ENCODE assay signal across 8 cellular contexts in genomic region chr17:1714488-1714979, GRCh38. TPM values are rescaled to one million over a fixed set of nuclear protein-coding genes. Genes with fewer than 3 reads are reported as not detected.
A peak's percentile ranks its signal among the peaks of the same experiment; 100 is the strongest.
DNase-seq lines count a peak whose midpoint lies in the region; ATAC-seq, FAIRE-seq and TF ChIP-seq lines count a peak whose summit lies in the region.

No MANE protein-coding gene starts in this region.

- in situ Hi-C loops in GM12878 (cut with MboI), result no loop called here

- TF ChIP-seq POLR2A in GM12878 (IDR thresholded peaks at IDR 0.05; ENCODE audit: low read depth, low read length), result no peak

- POLR2A ChIA-PET in GM12878 (lab: Charles Lee), result no interaction called here

- H3K36me3 ChIP-seq in GM12878 (ENCODE audit: control insufficient read depth in 2 of 2, insufficient read depth in 2 of 2, low read length in 1 of 2) (peaks cover 0 to 7% of the 10 kb centered on the region in 2 experiments; a peak in 2 of 4 replicates), hepatocyte (replicated peaks; ENCODE audit: insufficient read depth, low read depth) (no peaks in the 10 kb centered on the region)

- WGBS in GM12878 (ENCODE audit: insufficient coverage, insufficient replicate concordance, low lambda C conversion rate, missing lambda C conversion rate), result 35% methylated on average over 13 of the region's 19 CpGs
- WGBS in hepatocyte (ENCODE audit: low lambda C conversion rate, missing lambda C conversion rate), result under 1% methylated on average over 15 of the region's 19 CpGs

- intact Hi-C loops in GM12878 (cut with micrococcal nuclease; ENCODE audit: unreplicated experiment) (no loop called here), posterior cingulate gyrus (cut with DNase I) (loop anchor here (10.0 kb wide), 2 partner anchors 140 to 320 kb away; partner anchors contain the start of gene DPH1)

- H4K20me1 ChIP-seq in GM12878 (ENCODE audit: control insufficient read depth, insufficient read depth) (no peaks in the 10 kb centered on the region), hepatocyte (ENCODE audit: insufficient read depth, poor library complexity, severe bottlenecking) (peaks cover 38% of the 10 kb centered on the region)

- DNase-seq in T-helper 2 cell treated with Interferon-gamma antibody and Interleukin-4, amounts not matched to agents 5 μg/mL and 100 μg/mL, for 36 hours (ENCODE audit: low spot score), result no peak
- no peak for DNase-seq in T-helper 2 cell
- peak; percentile 81 for DNase-seq in NCI-H69 (lab: John Stamatoyannopoulos, UW)
- DNase-seq in GM12878 (ENCODE audit: low read depth, low spot score), result no peak
- peak; percentile 99 for DNase-seq in hepatocyte (ENCODE audit: low spot score)
- peak in 9 of 10 donors; percentile 65 to 95 (median 70) for DNase-seq in posterior cingulate gyrus
- no peak for DNase-seq in NCI-H2029 (lab: John Stamatoyannopoulos, UW)

- H3K36me3 Mint-ChIP-seq in T-helper 2 cell treated with Interferon-gamma antibody and Interleukin-4, amounts not matched to agents 5 μg/mL and 100 μg/mL, for 36 hours (ENCODE audit: low read depth), result peaks cover 13% of the 10 kb centered on the region

- no peak for ATAC-seq in GM12878
- no peak for ATAC-seq in HG03139 (IDR thresholded peaks at IDR 0.05; ENCODE audit: unreplicated experiment)

- H3K4me3 ChIP-seq in GM12878, result peak overlapping the region; percentile 98; the same call in 1 of the 2 replicates
- H3K4me3 ChIP-seq in hepatocyte, result peak overlapping the region; percentile 41

- RAD21 ChIA-PET in GM12878 (lab: Charles Lee; ENCODE audit: unreplicated experiment), result interaction anchor here (1.4 to 1.9 kb wide), 3 partner anchors 31 to 140 kb away, joined by 3 to 8 read pairs (median 5); no protein-coding TSS in a partner anchor

- no peak overlapping the region for H3K27ac ChIP-seq in GM12878 (ENCODE audit: control insufficient read depth, insufficient read depth)
- H3K27ac ChIP-seq in hepatocyte, result peak overlapping the region; percentile 97

- H3K79me2 ChIP-seq in GM12878 (ENCODE audit: control insufficient read depth, insufficient read depth, low read length), result peaks cover 7% of the 10 kb centered on the region
- peaks cover 27% of the 10 kb centered on the region for H3K79me2 ChIP-seq in hepatocyte

- H3K9me3 ChIP-seq in GM12878 (replicated peaks; ENCODE audit: control insufficient read depth, insufficient read depth, low read length), result no peaks in the 10 kb centered on the region
- H3K9me3 ChIP-seq in hepatocyte (ENCODE audit: low read depth), result no peaks in the 10 kb centered on the region

- H3K27ac Mint-ChIP-seq in T-helper 2 cell treated with Interferon-gamma antibody and Interleukin-4, amounts not matched to agents 5 μg/mL and 100 μg/mL, for 36 hours, result peak overlapping the region; percentile 26

- no peak for TF ChIP-seq EP300 in GM12878 (IDR thresholded peaks at IDR 0.05; ENCODE audit: borderline replicate concordance in 1 of 2, control insufficient read depth in 1 of 2, low read depth in 2 of 2, low read length in 2 of 2)

- H3K9ac ChIP-seq in GM12878 (ENCODE audit: control insufficient read depth, insufficient read depth, low read length), result no peak overlapping the region; the same call in 1 of the 2 replicates

- no TSS peak for BruUV-seq in GM12878 (replicated peaks; lab: Mats Ljungman, UMichigan)

- SMC1A ChIA-PET in GM12878 (lab: Charles Lee; ENCODE audit: uncharacterized antibody, unreplicated experiment), result no interaction called here

- no peak for TF ChIP-seq RAD21 in GM12878 (IDR thresholded peaks at IDR 0.05; ENCODE audit: insufficient read depth, low read depth, low read length)

- no peaks in the 10 kb centered on the region for H3K9me3 Mint-ChIP-seq in T-helper 2 cell treated with Interferon-gamma antibody and Interleukin-4, amounts not matched to agents 5 μg/mL and 100 μg/mL, for 36 hours

- H3K27me3 ChIP-seq in GM12878 (replicated peaks in 1 of 2; ENCODE audit: control insufficient read depth in 2 of 2, insufficient read depth in 2 of 2, low read length in 1 of 2) (peaks cover 0 to 3% of the 10 kb centered on the region in 2 experiments; a peak in 1 of 4 replicates), hepatocyte (no peaks in the 10 kb centered on the region)

- FAIRE-seq in GM12878 (lab: Jason Lieb, UNC), result no peak

- H3K4me1 ChIP-seq in GM12878 (ENCODE audit: control insufficient read depth, insufficient read depth, low read length), result peaks cover 4% of the 10 kb centered on the region
- H3K4me1 ChIP-seq in hepatocyte (ENCODE audit: insufficient read depth), result peaks cover 35% of the 10 kb centered on the region

- CTCF ChIA-PET in GM12878 (lab: Yijun Ruan, JAX), result interaction anchor here (1.0 to 11.0 kb wide), 5 partner anchors 31 to 340 kb away, joined by 3 to 232 read pairs (median 5); partner anchors contain the start of genes HIC1 and RILP

- peak overlapping the region; percentile 75 for H3K4me3 Mint-ChIP-seq in T-helper 2 cell treated with Interferon-gamma antibody and Interleukin-4, amounts not matched to agents 5 μg/mL and 100 μg/mL, for 36 hours

- H3K4me2 ChIP-seq in GM12878 (ENCODE audit: control insufficient read depth, insufficient read depth), result peak overlapping the region; percentile 90
- peak overlapping the region; percentile 90 for H3K4me2 ChIP-seq in hepatocyte

- no peaks in the 10 kb centered on the region for H3K9me2 ChIP-seq in hepatocyte (replicated peaks; ENCODE audit: insufficient read depth)

- TF ChIP-seq CTCF in GM12878 (IDR thresholded peaks at IDR 0.05 in 2 of 3, conservative IDR thresholded peaks at IDR 0.05 in 1 of 3; ENCODE audit: control insufficient read depth in 2 of 3, extremely low read depth in 1 of 3, insufficient read depth in 1 of 3, low read depth in 3 of 3, low read length in 3 of 3), result no peak
- no peak for TF ChIP-seq CTCF in hepatocyte (IDR thresholded peaks at IDR 0.05; ENCODE audit: poor library complexity)

- peaks cover 28% of the 10 kb centered on the region for H3K27me3 Mint-ChIP-seq in T-helper 2 cell treated with Interferon-gamma antibody and Interleukin-4, amounts not matched to agents 5 μg/mL and 100 μg/mL, for 36 hours (ENCODE audit: low read depth)

- H2AFZ ChIP-seq in GM12878 (ENCODE audit: control insufficient read depth, low read depth, low read length) (no peak overlapping the region), hepatocyte (no peak overlapping the region)

- peaks cover 16% of the 10 kb centered on the region for H3K4me1 Mint-ChIP-seq in T-helper 2 cell treated with Interferon-gamma antibody and Interleukin-4, amounts not matched to agents 5 μg/mL and 100 μg/mL, for 36 hours (ENCODE audit: low read depth)

RNA-seq across cellular contexts. Expression of gene TLCD2, which starts 4.4 kb away (rescaled TPM):
- total RNA-seq in GM12878 (2013; cell fraction: nucleolus; rRNA removed), result 0.06 and 0.17 TPM in 2 replicates
- total RNA-seq in GM12878 (2014; rRNA removed), result 0.05 and 0.06 TPM in 2 replicates
- total RNA-seq in GM12878 (2014; rRNA removed; fragmentation: Illumina TruSeq; extraction: Trizol), result 0.04 and 0.05 TPM in 2 replicates
- total RNA-seq in GM12878 (2021), result 0.08 and 0.15 TPM in 2 replicates
- 0.04 TPM for polyA plus RNA-seq in GM12878 (2011; ENCODE audit: low read depth)
- 0.01 and 0.03 TPM in 2 replicates for polyA plus RNA-seq in GM12878 (2011; rRNA removed)
- polyA plus RNA-seq in GM12878 (2011; cell fraction: cytosol; rRNA removed), result not detected in 2 replicates
- polyA plus RNA-seq in GM12878 (2011; cell fraction: nucleus; rRNA removed), result 0.03 and 0.04 TPM in 2 replicates
- polyA plus RNA-seq in GM12878 (2012), result 0.10 and 0.11 TPM in 2 replicates
- polyA plus RNA-seq in GM12878 (2014; fragmentation: Illumina TruSeq; extraction: Trizol), result 0.06 TPM in 1 of 2 replicates, not detected in the other
- polyA plus RNA-seq in GM12878 (2014; fragmentation: Nextera tagmentation; extraction: Ambion mirVana), result under 1 TPM; 0.02 TPM
- 0.11 and 0.13 TPM in 2 replicates for polyA plus RNA-seq in GM12878 (2014; rRNA removed)
- polyA plus RNA-seq in GM12878 (2016; fragmentation: Nextera tagmentation; extraction: Ambion mirVana), result not detected
- 0.05 and 0.07 TPM in 2 replicates for polyA minus RNA-seq in GM12878 (2011; rRNA and poly(A)+ RNA removed)
- polyA minus RNA-seq in GM12878 (2011; cell fraction: cytosol; rRNA and poly(A)+ RNA removed), result 0.21 TPM in 1 of 2 replicates, not detected in the other
- under 0.01 and 0.10 TPM in 2 replicates for polyA minus RNA-seq in GM12878 (2011; cell fraction: nucleus; rRNA and poly(A)+ RNA removed)
- total RNA-seq in hepatocyte, result 4.5 and 4.9 TPM in 2 replicates
- 2.0 and 3.0 TPM in 2 replicates for polyA plus RNA-seq in hepatocyte

RNA-seq across cellular contexts. Expression of gene WDR81, which starts 10.0 kb away (rescaled TPM):
- total RNA-seq in GM12878 (2013; cell fraction: nucleolus; rRNA removed), result 29.5 and 36.2 TPM in 2 replicates
- 15.1 and 16.0 TPM in 2 replicates for total RNA-seq in GM12878 (2014; rRNA removed)
- 3.8 and 5.0 TPM in 2 replicates for total RNA-seq in GM12878 (2014; rRNA removed; fragmentation: Illumina TruSeq; extraction: Trizol)
- total RNA-seq in GM12878 (2021), result 19.0 and 22.4 TPM in 2 replicates
- 3.5 TPM for polyA plus RNA-seq in GM12878 (2011; ENCODE audit: low read depth)
- polyA plus RNA-seq in GM12878 (2011; rRNA removed), result 1.4 and 2.8 TPM in 2 replicates
- polyA plus RNA-seq in GM12878 (2011; cell fraction: cytosol; rRNA removed), result 5.4 and 7.4 TPM in 2 replicates
- polyA plus RNA-seq in GM12878 (2011; cell fraction: nucleus; rRNA removed), result 28.8 and 42.7 TPM in 2 replicates
- polyA plus RNA-seq in GM12878 (2012), result 9.2 and 10.0 TPM in 2 replicates
- polyA plus RNA-seq in GM12878 (2014; fragmentation: Illumina TruSeq; extraction: Trizol), result 0.54 and 4.0 TPM in 2 replicates
- polyA plus RNA-seq in GM12878 (2014; fragmentation: Nextera tagmentation; extraction: Ambion mirVana), result under 1 TPM in 1 of 2 experiments, not detected in 1; 0.13 TPM
- polyA plus RNA-seq in GM12878 (2014; rRNA removed), result 15.1 and 17.5 TPM in 2 replicates
- polyA plus RNA-seq in GM12878 (2016; fragmentation: Nextera tagmentation; extraction: Ambion mirVana), result 1 to 10 TPM; 7.3 to 8.5 TPM
- 5.9 and 14.0 TPM in 2 replicates for polyA minus RNA-seq in GM12878 (2011; rRNA and poly(A)+ RNA removed)
- 8.1 and 11.9 TPM in 2 replicates for polyA minus RNA-seq in GM12878 (2011; cell fraction: cytosol; rRNA and poly(A)+ RNA removed)
- polyA minus RNA-seq in GM12878 (2011; cell fraction: nucleus; rRNA and poly(A)+ RNA removed), result 9.6 and 18.9 TPM in 2 replicates
- 16.9 and 24.4 TPM in 2 replicates for total RNA-seq in hepatocyte
- 24.0 and 27.6 TPM in 2 replicates for polyA plus RNA-seq in hepatocyte

RNA-seq across cellular contexts. Expression of gene SERPINF2, which starts 28.1 kb away (rescaled TPM):
- 0.20 and 0.46 TPM in 2 replicates for total RNA-seq in GM12878 (2013; cell fraction: nucleolus; rRNA removed)
- total RNA-seq in GM12878 (2014; rRNA removed), result 0.11 TPM in 1 of 2 replicates, not detected in the other
- 0.04 TPM in 1 of 2 replicates, not detected in the other for total RNA-seq in GM12878 (2014; rRNA removed; fragmentation: Illumina TruSeq; extraction: Trizol)
- 0.21 and 0.40 TPM in 2 replicates for total RNA-seq in GM12878 (2021)
- polyA plus RNA-seq in GM12878 (2011; ENCODE audit: low read depth), result not detected
- polyA plus RNA-seq in GM12878 (2011; rRNA removed), result 0.14 TPM in 1 of 2 replicates, not detected in the other
- polyA plus RNA-seq in GM12878 (2011; cell fraction: cytosol; rRNA removed), result 0.20 and 0.25 TPM in 2 replicates
- 0.22 and 0.47 TPM in 2 replicates for polyA plus RNA-seq in GM12878 (2011; cell fraction: nucleus; rRNA removed)
- 0.10 and 0.19 TPM in 2 replicates for polyA plus RNA-seq in GM12878 (2012)
- polyA plus RNA-seq in GM12878 (2014; fragmentation: Illumina TruSeq; extraction: Trizol), result not detected in 2 replicates
- not detected for polyA plus RNA-seq in GM12878 (2014; fragmentation: Nextera tagmentation; extraction: Ambion mirVana)
- 0.03 TPM in 1 of 2 replicates, not detected in the other for polyA plus RNA-seq in GM12878 (2014; rRNA removed)
- not detected for polyA plus RNA-seq in GM12878 (2016; fragmentation: Nextera tagmentation; extraction: Ambion mirVana)
- polyA minus RNA-seq in GM12878 (2011; rRNA and poly(A)+ RNA removed), result not detected in 2 replicates
- polyA minus RNA-seq in GM12878 (2011; cell fraction: cytosol; rRNA and poly(A)+ RNA removed), result 0.42 TPM in 1 of 2 replicates, not detected in the other
- polyA minus RNA-seq in GM12878 (2011; cell fraction: nucleus; rRNA and poly(A)+ RNA removed), result not detected in 2 replicates
- 127 and 140 TPM in 2 replicates for total RNA-seq in hepatocyte
- polyA plus RNA-seq in hepatocyte, result 127 and 164 TPM in 2 replicates

RNA-seq across cellular contexts. Expression of gene PRPF8, which starts 29.9 kb away (rescaled TPM):
- total RNA-seq in GM12878 (2013; cell fraction: nucleolus; rRNA removed), result 308 and 355 TPM in 2 replicates
- total RNA-seq in GM12878 (2014; rRNA removed), result 119 and 157 TPM in 2 replicates
- total RNA-seq in GM12878 (2014; rRNA removed; fragmentation: Illumina TruSeq; extraction: Trizol), result 75.0 and 77.2 TPM in 2 replicates
- total RNA-seq in GM12878 (2021), result 313 and 337 TPM in 2 replicates
- polyA plus RNA-seq in GM12878 (2011; ENCODE audit: low read depth), result 951 TPM
- polyA plus RNA-seq in GM12878 (2011; rRNA removed), result 45.4 and 156 TPM in 2 replicates
- 122 and 145 TPM in 2 replicates for polyA plus RNA-seq in GM12878 (2011; cell fraction: cytosol; rRNA removed)
- polyA plus RNA-seq in GM12878 (2011; cell fraction: nucleus; rRNA removed), result 325 and 335 TPM in 2 replicates
- 137 and 153 TPM in 2 replicates for polyA plus RNA-seq in GM12878 (2012)
- 193 and 227 TPM in 2 replicates for polyA plus RNA-seq in GM12878 (2014; fragmentation: Illumina TruSeq; extraction: Trizol)
- polyA plus RNA-seq in GM12878 (2014; fragmentation: Nextera tagmentation; extraction: Ambion mirVana), result 100 to 1,000 TPM; 133 to 167 TPM
- polyA plus RNA-seq in GM12878 (2014; rRNA removed), result 123 and 163 TPM in 2 replicates
- 100 to 1,000 TPM; 224 to 238 TPM for polyA plus RNA-seq in GM12878 (2016; fragmentation: Nextera tagmentation; extraction: Ambion mirVana)
- polyA minus RNA-seq in GM12878 (2011; rRNA and poly(A)+ RNA removed), result 229 and 378 TPM in 2 replicates
- polyA minus RNA-seq in GM12878 (2011; cell fraction: cytosol; rRNA and poly(A)+ RNA removed), result 198 and 260 TPM in 2 replicates
- polyA minus RNA-seq in GM12878 (2011; cell fraction: nucleus; rRNA and poly(A)+ RNA removed), result 124 and 187 TPM in 2 replicates
- 100 and 107 TPM in 2 replicates for total RNA-seq in hepatocyte
- polyA plus RNA-seq in hepatocyte, result 119 and 125 TPM in 2 replicates

RNA-seq across cellular contexts. Expression of gene SERPINF1, which starts 47.3 kb away (rescaled TPM):
- 1.2 TPM in 1 of 2 replicates, not detected in the other for total RNA-seq in GM12878 (2013; cell fraction: nucleolus; rRNA removed)
- total RNA-seq in GM12878 (2014; rRNA removed), result 2.3 and 6.3 TPM in 2 replicates
- 2.4 and 2.9 TPM in 2 replicates for total RNA-seq in GM12878 (2014; rRNA removed; fragmentation: Illumina TruSeq; extraction: Trizol)
- total RNA-seq in GM12878 (2021), result 3.0 and 3.4 TPM in 2 replicates
- polyA plus RNA-seq in GM12878 (2011; ENCODE audit: low read depth), result 1.8 TPM
- 0.18 and 0.19 TPM in 2 replicates for polyA plus RNA-seq in GM12878 (2011; rRNA removed)
- polyA plus RNA-seq in GM12878 (2011; cell fraction: cytosol; rRNA removed), result 0.09 and 0.23 TPM in 2 replicates
- polyA plus RNA-seq in GM12878 (2011; cell fraction: nucleus; rRNA removed), result not detected in 2 replicates
- polyA plus RNA-seq in GM12878 (2012), result 2.6 and 2.8 TPM in 2 replicates
- polyA plus RNA-seq in GM12878 (2014; fragmentation: Illumina TruSeq; extraction: Trizol), result 1.8 and 3.3 TPM in 2 replicates
- polyA plus RNA-seq in GM12878 (2014; fragmentation: Nextera tagmentation; extraction: Ambion mirVana), result 1 to 10 TPM; 1.7 to 1.9 TPM
- 4.4 and 4.9 TPM in 2 replicates for polyA plus RNA-seq in GM12878 (2014; rRNA removed)
- 1 to 10 TPM; 4.5 to 5.5 TPM for polyA plus RNA-seq in GM12878 (2016; fragmentation: Nextera tagmentation; extraction: Ambion mirVana)
- 1.2 TPM in 1 of 2 replicates, not detected in the other for polyA minus RNA-seq in GM12878 (2011; rRNA and poly(A)+ RNA removed)
- not detected in 2 replicates for polyA minus RNA-seq in GM12878 (2011; cell fraction: cytosol; rRNA and poly(A)+ RNA removed)
- polyA minus RNA-seq in GM12878 (2011; cell fraction: nucleus; rRNA and poly(A)+ RNA removed), result not detected in 2 replicates
- total RNA-seq in hepatocyte, result 1,201 and 1,404 TPM in 2 replicates
- polyA plus RNA-seq in hepatocyte, result 739 and 774 TPM in 2 replicates

Comparison
In these comparisons a context has a peak if more than half of its experiments do, and no peak if none do; other contexts are left out.
1. DNase-seq: peak in NCI-H69 (single experiment), hepatocyte (single experiment) and posterior cingulate gyrus (9 of 10); none in T-helper 2 cell treated with Interferon-gamma antibody and Interleukin-4, amounts not matched to agents 5 μg/mL and 100 μg/mL, for 36 hours (single experiment), T-helper 2 cell (0 of 5), GM12878 (single experiment) and NCI-H2029 (single experiment).
2. RNA of gene SERPINF2, which starts 28.1 kb away (total RNA-seq): 127 to 140 TPM in hepatocyte; 0.04 to 0.46 TPM in GM12878; every median in the first group is over 10 times any median in the second.